In the genomic region with DNA sequence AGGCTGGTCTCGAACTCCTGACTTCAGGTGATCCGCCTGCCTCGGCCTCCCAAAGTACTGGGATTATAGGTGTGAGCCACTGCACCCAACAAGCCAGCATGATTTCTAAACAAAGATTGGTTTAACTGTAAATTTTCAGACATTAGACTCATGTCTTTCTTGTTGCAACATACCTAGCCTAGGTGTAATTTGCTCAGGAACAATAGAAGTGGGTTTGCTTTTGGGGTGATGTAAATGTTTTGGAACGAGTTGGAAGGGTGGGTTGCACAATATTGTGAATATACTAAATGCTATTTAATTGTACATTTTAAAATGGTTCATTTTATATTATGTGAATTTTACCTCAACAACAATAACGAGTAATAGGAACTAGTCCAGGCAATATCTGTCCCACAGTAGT, we compare ENCODE assay signal across 26 cellular contexts. TPM values are rescaled to one million over a fixed set of nuclear protein-coding genes. Genes with fewer than 3 reads are reported as not detected.
"Had no signal": no experiment of that assay in that cellular context is flagged by ENCODE, and none has a peak within 500 bp of the region (broad histone marks: within the 10 kb centered on the region; RNA-seq: fewer than 3 reads in every experiment).

No MANE protein-coding gene starts in this region.

- ATAC-seq: activated CD4-positive, CD25-positive, alpha-beta regulatory T cell treated with anti-CD3 and anti-CD28 coated beads, Interleukin-2, amount 50 U/mL, for 24 hours; body of pancreas; gastrocnemius medialis; heart left ventricle; left cardiac atrium had no signal

- H3K4me1 Mint-ChIP-seq: immature natural killer cell, neural crest cell had no signal

- DNase-seq: activated CD8-positive, alpha-beta T cell treated with anti-CD3 and anti-CD28 coated beads for 36 hours; activated naive CD4-positive, alpha-beta T cell treated with anti-CD3 and anti-CD28 coated beads, Interleukin-2, amount 50 U/mL, for 16 hours; amniotic stem cell; body of pancreas; cortex of kidney; effector CD4-positive, alpha-beta T cell; gastrocnemius medialis; heart left ventricle; immature natural killer cell; left cardiac atrium; midbrain; sigmoid colon; spleen; SW 1271; T1000; upper lobe of right lung had no signal

- H3K4me3 ChIP-seq: body of pancreas, gastrocnemius medialis, heart left ventricle, lung, sigmoid colon, SJSA1, spleen, thoracic aorta, upper lobe of right lung had no signal

- H3K36me3 ChIP-seq: gastrocnemius medialis, heart left ventricle, sigmoid colon, SJSA1, spleen, thoracic aorta, upper lobe of right lung had no signal

- H3K27me3 ChIP-seq: body of pancreas, gastrocnemius medialis, heart left ventricle, sigmoid colon, SJSA1, spleen, upper lobe of right lung had no signal

- H3K27ac ChIP-seq: body of pancreas, gastrocnemius medialis, heart left ventricle, sigmoid colon, SJSA1, spleen, thoracic aorta, upper lobe of right lung had no signal

- H3K36me3 Mint-ChIP-seq: immature natural killer cell had no signal

- H3K27ac Mint-ChIP-seq: immature natural killer cell had no signal

- H3K27me3 Mint-ChIP-seq: activated CD8-positive, alpha-beta T cell treated with anti-CD3 and anti-CD28 coated beads for 36 hours; central memory CD8-positive, alpha-beta T cell had no signal

- H3K9me3 Mint-ChIP-seq: activated CD8-positive, alpha-beta T cell treated with anti-CD3 and anti-CD28 coated beads for 36 hours; central memory CD8-positive, alpha-beta T cell; immature natural killer cell; neural crest cell had no signal

- H3K4me1 ChIP-seq: body of pancreas, gastrocnemius medialis, sigmoid colon, SJSA1 had no signal

- H3K9me3 ChIP-seq: body of pancreas, gastrocnemius medialis, heart left ventricle, sigmoid colon, SJSA1, spleen, thoracic aorta, upper lobe of right lung had no signal

- H3K4me3 Mint-ChIP-seq: activated CD8-positive, alpha-beta T cell treated with anti-CD3 and anti-CD28 coated beads for 36 hours; central memory CD8-positive, alpha-beta T cell; immature natural killer cell; neural crest cell had no signal

RNA-seq across cellular contexts. Expression of a gene that starts 7.1 kb away (rescaled TPM):
- total RNA-seq: body of pancreas, endothelial cell of umbilical vein, myocyte, neural crest cell, osteocyte, pulmonary artery endothelial cell, SJSA1 had no signal
- polyA plus RNA-seq: endothelial cell of umbilical vein had no signal
